In genomic region chr4:66766557-66766956, GRCh38 we compare ENCODE assay signal across 26 cellular contexts.
"Had no signal": no experiment of that assay in that cellular context is flagged by ENCODE, and none has a peak within 500 bp of the region (broad histone marks: within the 10 kb centered on the region; RNA-seq: fewer than 3 reads in every experiment).

No MANE protein-coding gene starts in this region.

- H3K36me3 ChIP-seq: ascending aorta, Peyer's patch, SJCRH30 had no signal

- H3K27me3 ChIP-seq: ascending aorta, body of pancreas, Peyer's patch, SJCRH30 had no signal

- H3K9ac ChIP-seq: KMS-11 had no signal

- DNase-seq: activated B cell treated with CpG ODN at 0.5 μM for 24 hours; activated CD4-positive, alpha-beta memory T cell treated with anti-CD3 and anti-CD28 coated beads for 36 hours; activated CD4-positive, alpha-beta T cell treated with anti-CD3 and anti-CD28 coated beads for 1 hour; activated CD4-positive, alpha-beta T cell treated with anti-CD3 and anti-CD28 coated beads, Interleukin-2, amount 10 ng/mL, durations not matched to agents 7 days and 5 days; activated CD8-positive, alpha-beta memory T cell treated with anti-CD3 and anti-CD28 coated beads for 24 hours; activated effector memory CD4-positive, alpha-beta T cell treated with anti-CD3 and anti-CD28 coated beads, Interleukin-2, amount 50 U/mL, for 16 hours; activated naive CD4-positive, alpha-beta T cell treated with Interleukin-2 at 50 U/mL for 16 hours; activated naive CD8-positive, alpha-beta T cell treated with anti-CD3 and anti-CD28 coated beads, Interleukin-2, amount 50 U/mL, for 24 hours; activated T-cell treated with anti-CD3 and anti-CD28 coated beads, Interleukin-2, amount 50 U/mL, for 4 hours; amniotic stem cell; body of pancreas; NCI-H1092; NCI-H1694 treated with DMSO at 0.1 percent for 48 hours; NCI-H2029 treated with DMSO at 0.1 percent for 48 hours; NCI-H345; NCI-H510A; NCI-H526 treated with DMSO at 0.1 percent for 48 hours; NK-92 treated with Interleukin-12 subunit alpha and Interleukin-12 subunit beta, amount 100 ng/mL, for 24 hours; Peyer's patch; Right ventricle myocardium superior; SJCRH30 had no signal

- H3K9me3 ChIP-seq: ascending aorta, body of pancreas, Peyer's patch, SJCRH30 had no signal

- H3K27ac ChIP-seq: ascending aorta, body of pancreas, KMS-11, Peyer's patch, RWPE1, SJCRH30 had no signal

- ATAC-seq: activated naive CD4-positive, alpha-beta T cell treated with anti-CD3 and anti-CD28 coated beads, Interleukin-2, amount 50 U/mL, for 72 hours; activated naive CD8-positive, alpha-beta T cell treated with anti-CD3 and anti-CD28 coated beads, Interleukin-2, amount 50 U/mL, for 24 hours; activated T-cell treated with anti-CD3 and anti-CD28 coated beads, Interleukin-2, amount 50 U/mL, for 4 hours; body of pancreas; SK-N-SH treated with all-trans-retinoic acid at 6 μM for 48 hours had no signal

- H3K4me3 ChIP-seq: ascending aorta, body of pancreas, Peyer's patch, SJCRH30 had no signal

- H3K4me1 ChIP-seq: ascending aorta, body of pancreas, Peyer's patch, SJCRH30 had no signal
